ENCODE assay signal across 9 cellular contexts in genomic region chr1:88998716-88999115, GRCh38. TPM values are rescaled to one million over a fixed set of nuclear protein-coding genes. Genes with fewer than 3 reads are reported as not detected.
DNase-seq lines count a peak whose midpoint lies in the region; ATAC-seq and TF ChIP-seq lines count a peak whose summit lies in the region.
"Had no signal": no experiment of that assay in that cellular context is flagged by ENCODE, and none has a peak within 500 bp of the region (broad histone marks: within the 10 kb centered on the region; RNA-seq: fewer than 3 reads in every experiment).

No MANE protein-coding gene starts in this region.

- H3K9me3 ChIP-seq in transverse colon, result no peaks in the 10 kb centered on the region
- H3K9me3 ChIP-seq: BLaER1 had no signal

- H3K4me1 Mint-ChIP-seq in MCF 10A (ENCODE audit: insufficient read depth, unreplicated experiment), result no peaks in the 10 kb centered on the region

- no peaks in the 10 kb centered on the region for H3K27me3 ChIP-seq in kidney epithelial cell (ENCODE audit: control insufficient read depth, insufficient read depth, low read length)
- H3K27me3 ChIP-seq in transverse colon, result no peaks in the 10 kb centered on the region
- H3K27me3 ChIP-seq: BLaER1 had no signal

- TF ChIP-seq EP300 in transverse colon (IDR thresholded peaks at IDR 0.05; ENCODE audit: low read depth), result no peak

- peak; percentile 36 for TF ChIP-seq CTCF in MCF 10A (IDR thresholded peaks at IDR 0.05; ENCODE audit: unreplicated experiment)
- TF ChIP-seq CTCF in kidney epithelial cell (IDR thresholded peaks at IDR 0.05; ENCODE audit: insufficient read depth, low read length, poor library complexity, severe bottlenecking), result peak; percentile 20
- TF ChIP-seq CTCF in transverse colon (IDR thresholded peaks at IDR 0.05), result peak; percentile 53 to 74 (median 59)

- peak; percentile 22 to 76 for DNase-seq in NOMO-1 (lab: John Stamatoyannopoulos, UW; ENCODE audit: unreplicated experiment in 2 of 2)
- no peak for DNase-seq in NOMO-1 treated with dmso at 0.1 percent for 144 hours (lab: John Stamatoyannopoulos, UW; ENCODE audit: unreplicated experiment)
- peak; percentile 89 for DNase-seq in HT-29 (ENCODE audit: low spot score)
- peak; percentile 93 for DNase-seq in NCI-H82 (lab: John Stamatoyannopoulos, UW)
- DNase-seq in MCF 10A (ENCODE audit: unreplicated experiment), result peak; percentile 75
- DNase-seq in kidney epithelial cell (ENCODE audit: low read depth), result no peak
- no peak for DNase-seq in transverse colon

- no TSS peak for BruUV-seq in MCF 10A (replicated peaks; lab: Mats Ljungman, UMichigan)

- H3K4me3 Mint-ChIP-seq in MCF 10A (ENCODE audit: unreplicated experiment), result no peak overlapping the region

- intact Hi-C loops in MCF 10A (cut with micrococcal nuclease) (loop anchor here (1.0 to 5.0 kb wide), 5 partner anchors 69 to 457 kb away; partner anchors contain the start of gene GBP1), transverse colon (cut with DNase I; ENCODE audit: low total_unique reads) (no loop called here)

- H3K36me3 Mint-ChIP-seq in MCF 10A (ENCODE audit: insufficient read depth, unreplicated experiment), result no peaks in the 10 kb centered on the region

- CTCF ChIA-PET in MCF 10A (lab: Yijun Ruan, JAX), result interaction anchor here (0.6 to 5.0 kb wide), 22 partner anchors 9 to 797 kb away, joined by 3 to 74 read pairs (median 4); partner anchors contain the start of genes GBP1 and GBP3

- peaks cover 0 to 6% (median under 1%) of the 10 kb centered on the region in 4 donors for H3K4me1 ChIP-seq in transverse colon

- TF ChIP-seq POLR2A in transverse colon (IDR thresholded peaks at IDR 0.05), result no peak

- WGBS in transverse colon (ENCODE audit: low coverage in 1 of 2), 2 donors, result 0 to 7% methylated on average over 2 of the region's 2 CpGs

- POLR2A ChIA-PET in MCF 10A (lab: Yijun Ruan, JAX), result interaction anchor here (0.7 to 1.1 kb wide), 3 partner anchors 89 to 455 kb away, joined by 3 read pairs; no protein-coding TSS in a partner anchor

- H3K27ac Mint-ChIP-seq in MCF 10A (ENCODE audit: low read depth, unreplicated experiment), result no peak overlapping the region

- in situ Hi-C loops in transverse colon (cut with MboI; ENCODE audit: low pct_ligation_motif_present in 1 of 4, low pct_unique_long_range_greater_than_20kb in 1 of 4, low sequenced_read_pairs in 3 of 4), result no loop called here

- no peaks in the 10 kb centered on the region for H3K9me3 Mint-ChIP-seq in MCF 10A (ENCODE audit: unreplicated experiment)

- ATAC-seq in GM21447 (IDR thresholded peaks at IDR 0.05; ENCODE audit: unreplicated experiment), result peak; percentile 89

- no peaks in the 10 kb centered on the region for H3K27me3 Mint-ChIP-seq in MCF 10A (ENCODE audit: insufficient read depth, unreplicated experiment)

- H3K27ac ChIP-seq in transverse colon, result no peak overlapping the region
- H3K27ac ChIP-seq: BLaER1 had no signal

- H3K4me3 ChIP-seq in kidney epithelial cell (ENCODE audit: low read depth, low read length) (no peak overlapping the region), transverse colon (no peak overlapping the region)
- H3K4me3 ChIP-seq: BLaER1 had no signal

- no peaks in the 10 kb centered on the region for H3K36me3 ChIP-seq in kidney epithelial cell (ENCODE audit: control insufficient read depth, insufficient read depth, low read length)
- no peaks in the 10 kb centered on the region for H3K36me3 ChIP-seq in transverse colon
- H3K36me3 ChIP-seq: BLaER1 had no signal

RNA-seq across cellular contexts. Expression of gene KYAT3, which starts 6.3 kb away (rescaled TPM):
- 7.3 and 8.8 TPM in 2 replicates for total RNA-seq in HT-29 (2014; rRNA removed; shearing (Covaris generic))
- total RNA-seq in MCF 10A (2022) (59.1 and 61.5 TPM in 2 replicates), kidney epithelial cell (36.4 and 43.7 TPM in 2 replicates), transverse colon (10 to 100 TPM in 3 of 4 donors, 1 to 10 TPM in 1; 7.8 to 23.3 (median 20.5) TPM)

RNA-seq across cellular contexts. Expression of gene RBMXL1, which starts 6.3 kb away (rescaled TPM):
- total RNA-seq in HT-29 (2014; rRNA removed; shearing (Covaris generic)), result 8.4 and 9.3 TPM in 2 replicates
- total RNA-seq in MCF 10A (2022), result 16.1 and 18.4 TPM in 2 replicates
- 6.6 and 9.5 TPM in 2 replicates for total RNA-seq in kidney epithelial cell
- total RNA-seq in transverse colon, result 10 to 100 TPM in 2 of 4 donors, 1 to 10 TPM in 2; 7.2 to 14.9 (median 10.0) TPM

RNA-seq across cellular contexts. Expression of gene GBP3, which starts 23.9 kb away (rescaled TPM):
- total RNA-seq in HT-29 (2014; rRNA removed; shearing (Covaris generic)), result 8.6 and 9.2 TPM in 2 replicates
- total RNA-seq in MCF 10A (2022) (19.4 and 20.1 TPM in 2 replicates), kidney epithelial cell (28.5 and 39.4 TPM in 2 replicates), transverse colon (100 to 1,000 TPM in 1 of 4 donors, 10 to 100 TPM in 2, 1 to 10 TPM in 1; 5.4 to 102 (median 55.2) TPM)

Comparison
In these comparisons a context has a peak if more than half of its experiments do, and no peak if none do; other contexts are left out.
1. DNase-seq: peak in NOMO-1 (2 of 2), HT-29 (single experiment), NCI-H82 (single experiment) and MCF 10A (single experiment); none in NOMO-1 treated with dmso at 0.1 percent for 144 hours (single experiment), kidney epithelial cell (single experiment) and transverse colon (single experiment).
2. Peak in every context shown above with its lines, with median percentiles within 50 percentile points of each other: CTCF ChIP-seq.